1 cellular context compared by ENCODE assay signal in genomic region chr5:169013208-169013728, GRCh38.
TF ChIP-seq lines count a peak whose summit lies in the region.

No MANE protein-coding gene starts in this region.

TF ChIP-seq in HepG2, 621 proteins besides CTCF, POLR2A, EP300 and RAD21 (continued from another document):
- no peak for TF ChIP-seq KIAA2018 (CRISPR knock-in tag; IDR thresholded peaks at IDR 0.05; ENCODE audit: borderline replicate concordance)
